1 cellular context compared by ENCODE assay signal in genomic region chr11:7572001-7572712, GRCh38.
TF ChIP-seq lines count a peak whose summit lies in the region.

No MANE protein-coding gene starts in this region.

TF ChIP-seq in GM23338, 12 proteins besides CTCF, POLR2A, EP300 and RAD21 (continued from another document):
- TF ChIP-seq, protein P1, sequence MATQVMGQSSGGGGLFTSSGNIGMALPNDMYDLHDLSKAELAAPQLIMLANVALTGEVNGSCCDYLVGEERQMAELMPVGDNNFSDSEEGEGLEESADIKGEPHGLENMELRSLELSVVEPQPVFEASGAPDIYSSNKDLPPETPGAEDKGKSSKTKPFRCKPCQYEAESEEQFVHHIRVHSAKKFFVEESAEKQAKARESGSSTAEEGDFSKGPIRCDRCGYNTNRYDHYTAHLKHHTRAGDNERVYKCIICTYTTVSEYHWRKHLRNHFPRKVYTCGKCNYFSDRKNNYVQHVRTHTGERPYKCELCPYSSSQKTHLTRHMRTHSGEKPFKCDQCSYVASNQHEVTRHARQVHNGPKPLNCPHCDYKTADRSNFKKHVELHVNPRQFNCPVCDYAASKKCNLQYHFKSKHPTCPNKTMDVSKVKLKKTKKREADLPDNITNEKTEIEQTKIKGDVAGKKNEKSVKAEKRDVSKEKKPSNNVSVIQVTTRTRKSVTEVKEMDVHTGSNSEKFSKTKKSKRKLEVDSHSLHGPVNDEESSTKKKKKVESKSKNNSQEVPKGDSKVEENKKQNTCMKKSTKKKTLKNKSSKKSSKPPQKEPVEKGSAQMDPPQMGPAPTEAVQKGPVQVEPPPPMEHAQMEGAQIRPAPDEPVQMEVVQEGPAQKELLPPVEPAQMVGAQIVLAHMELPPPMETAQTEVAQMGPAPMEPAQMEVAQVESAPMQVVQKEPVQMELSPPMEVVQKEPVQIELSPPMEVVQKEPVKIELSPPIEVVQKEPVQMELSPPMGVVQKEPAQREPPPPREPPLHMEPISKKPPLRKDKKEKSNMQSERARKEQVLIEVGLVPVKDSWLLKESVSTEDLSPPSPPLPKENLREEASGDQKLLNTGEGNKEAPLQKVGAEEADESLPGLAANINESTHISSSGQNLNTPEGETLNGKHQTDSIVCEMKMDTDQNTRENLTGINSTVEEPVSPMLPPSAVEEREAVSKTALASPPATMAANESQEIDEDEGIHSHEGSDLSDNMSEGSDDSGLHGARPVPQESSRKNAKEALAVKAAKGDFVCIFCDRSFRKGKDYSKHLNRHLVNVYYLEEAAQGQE (IDR thresholded peaks at IDR 0.05; ENCODE audit: unreplicated experiment) = no peak
- TF ChIP-seq ZNF114 (CRISPR knock-in tag; IDR thresholded peaks at IDR 0.05) = no peak
